1 cellular context compared by ENCODE assay signal in genomic region chrX:124010157-124010556, GRCh38.
TF ChIP-seq lines count a peak whose summit lies in the region.

No MANE protein-coding gene starts in this region.

TF ChIP-seq in GM23338, 12 proteins besides CTCF, POLR2A, EP300 and RAD21 (continued from another document):
- TF ChIP-seq ZNF462 (CRISPR knock-in tag; IDR thresholded peaks at IDR 0.05) (no peak), STAT1 (IDR thresholded peaks at IDR 0.05; ENCODE audit: unreplicated experiment) (no peak), CREB1 (CRISPR knock-in tag; IDR thresholded peaks at IDR 0.05; ENCODE audit: low read depth) (no peak), NANOG (IDR thresholded peaks at IDR 0.05; ENCODE audit: borderline replicate concordance) (no peak), ZNF331 (CRISPR knock-in tag; IDR thresholded peaks at IDR 0.05; ENCODE audit: low read depth) (no peak), EZH2 (IDR thresholded peaks at IDR 0.05; ENCODE audit: low read depth, unreplicated experiment) (no peak), EZH2phosphoT487 (IDR thresholded peaks at IDR 0.05; ENCODE audit: unreplicated experiment) (no peak), REST (IDR thresholded peaks at IDR 0.05; ENCODE audit: unreplicated experiment) (no peak), JUNB (IDR thresholded peaks at IDR 0.05; ENCODE audit: unreplicated experiment) (no peak), ETS1 (IDR thresholded peaks at IDR 0.05) (no peak), POLR2AphosphoS5 (IDR thresholded peaks at IDR 0.05; ENCODE audit: low read depth) (no peak)
